ENCODE assay signal across 1 cellular context in the genomic region with DNA sequence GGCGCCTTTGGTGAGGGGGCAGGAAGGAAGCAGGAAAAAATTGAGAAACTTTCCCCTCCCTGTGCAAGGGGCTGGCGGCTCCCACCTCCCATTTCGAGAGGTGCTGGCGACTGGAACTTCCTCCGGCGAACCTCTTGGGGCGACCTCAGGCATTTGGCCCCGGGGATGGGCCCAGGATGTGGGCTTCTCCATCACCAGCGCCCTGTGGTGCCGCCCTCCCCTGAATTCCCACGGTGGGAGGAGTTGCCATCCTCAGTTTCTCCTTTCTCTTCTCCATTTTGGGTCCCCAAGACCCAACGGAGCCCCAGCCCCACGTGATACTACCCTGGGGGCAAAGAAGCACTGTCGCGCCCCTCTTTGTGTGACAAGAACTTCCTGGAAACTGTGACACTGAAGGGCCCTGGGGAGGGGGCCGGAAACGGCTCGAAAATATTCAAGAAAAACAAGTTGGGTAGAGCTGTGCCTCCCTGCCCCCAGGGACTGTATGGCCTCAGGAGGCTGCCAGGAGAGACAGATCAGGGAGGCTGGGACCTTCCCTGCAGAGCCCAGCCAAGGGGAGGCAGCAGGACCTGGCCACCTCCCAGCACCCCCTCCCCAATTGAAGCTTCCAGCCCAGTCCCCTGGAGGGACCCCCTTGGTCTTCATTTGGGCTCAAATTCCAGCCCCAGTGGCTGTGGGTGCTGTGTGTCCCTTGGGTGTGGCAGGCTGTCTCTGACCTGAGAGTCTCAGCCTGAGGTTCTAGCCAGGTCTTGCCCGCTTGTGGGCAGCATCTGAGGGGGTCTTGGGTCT.
TF ChIP-seq lines count a peak whose summit lies in the region.

No MANE protein-coding gene starts in this region.

TF ChIP-seq in SK-N-SH treated with all-trans-retinoic acid at 6 μM for 48 hours, 23 proteins besides CTCF, POLR2A, EP300 and RAD21 (continued from another document):
- no peak for TF ChIP-seq OSR1 (CRISPR knock-in tag; IDR thresholded peaks at IDR 0.05)
- no peak for TF ChIP-seq SNAI2 (CRISPR knock-in tag; IDR thresholded peaks at IDR 0.05)
- no peak for TF ChIP-seq ARNTL (CRISPR knock-in tag; IDR thresholded peaks at IDR 0.05; ENCODE audit: borderline replicate concordance, low read depth)
